In genomic region chr10:76302936-76303656, GRCh38 we compare ENCODE assay signal across 10 cellular contexts.
DNase-seq lines count a peak whose midpoint lies in the region; ATAC-seq and TF ChIP-seq lines count a peak whose summit lies in the region.
"Had no signal": no experiment of that assay in that cellular context is flagged by ENCODE, and none has a peak within 500 bp of the region (broad histone marks: within the 10 kb centered on the region; RNA-seq: fewer than 3 reads in every experiment).

No MANE protein-coding gene starts in this region.

- no peaks in the 10 kb centered on the region for H3K27me3 ChIP-seq in vagina
- H3K27me3 ChIP-seq in GM23338 (ENCODE audit: insufficient read depth): no peaks in the 10 kb centered on the region
- H3K27me3 ChIP-seq: breast epithelium had no signal

- no peak for TF ChIP-seq CTCF in brain (conservative IDR thresholded peaks at IDR 0.05)
- no peak for TF ChIP-seq CTCF in GM13977 (IDR thresholded peaks at IDR 0.05; ENCODE audit: extremely low read depth, insufficient read depth, missing control alignments)
- TF ChIP-seq CTCF in vagina (IDR thresholded peaks at IDR 0.05): no peak
- no peak for TF ChIP-seq CTCF in GM23338 (conservative IDR thresholded peaks at IDR 0.05; ENCODE audit: low read depth in 2 of 2)

- H3K79me2 ChIP-seq in GM23338 (replicated peaks; ENCODE audit: insufficient read depth): no peaks in the 10 kb centered on the region

- peaks cover 12% of the 10 kb centered on the region; the same call in 1 of the 2 replicates for H3K9me2 ChIP-seq in GM23338 (ENCODE audit: insufficient read depth)

- no peak overlapping the region for H3K4me2 ChIP-seq in GM23338

- H3K27ac Mint-ChIP-seq in brain (peak overlapping the region in 4 of 5 experiments; percentile 44 to 93 (median 79)), GM23338 (no peak overlapping the region)

- H3K4me1 ChIP-seq in vagina: no peaks in the 10 kb centered on the region
- H3K4me1 ChIP-seq in GM23338 (ENCODE audit: insufficient read depth): no peaks in the 10 kb centered on the region
- H3K4me1 ChIP-seq: breast epithelium had no signal

- H3F3A ChIP-seq in GM23338 (replicated peaks; ENCODE audit: low read depth): no peaks in the 10 kb centered on the region

- H3K9me3 Mint-ChIP-seq in brain: peaks cover 0 to 8% (median 0%) of the 10 kb centered on the region in 5 experiments
- H3K9me3 Mint-ChIP-seq in GM23338: peaks cover 3% of the 10 kb centered on the region; the same call in 1 of the 3 replicates

- peak; percentile 31 for ATAC-seq in sciatic nerve
- no peak for ATAC-seq in GM23338

- H3K4me1 Mint-ChIP-seq in brain: peaks cover 33% of the 10 kb centered on the region
- peaks cover 32% of the 10 kb centered on the region for H3K4me1 Mint-ChIP-seq in GM23338

- H3K27ac ChIP-seq in vagina: no peak overlapping the region
- H3K27ac ChIP-seq in GM23338 (ENCODE audit: low read depth): no peak overlapping the region
- H3K27ac ChIP-seq: breast epithelium had no signal

- no peak overlapping the region for H3K4me3 ChIP-seq in vagina
- no peak overlapping the region for H3K4me3 ChIP-seq in GM23338
- H3K4me3 ChIP-seq: breast epithelium had no signal

- H3K27me3 Mint-ChIP-seq in brain (peaks cover 36% of the 10 kb centered on the region), GM23338 (ENCODE audit: insufficient read depth, low read depth, poor library complexity) (peaks cover 9% of the 10 kb centered on the region)

- no peak overlapping the region for H2AFZ ChIP-seq in GM23338

- intact Hi-C loops in sciatic nerve (cut with DNase I): loop anchor here (10.0 kb wide), 1 partner anchor 908 kb away; no protein-coding TSS in a partner anchor
- intact Hi-C loops in vagina (cut with DNase I): loop anchor here (10.0 kb wide), 1 partner anchor 908 kb away; no protein-coding TSS in a partner anchor

- TF ChIP-seq POLR2A in vagina (IDR thresholded peaks at IDR 0.05): no peak

- H3K36me3 Mint-ChIP-seq in brain (no peaks in the 10 kb centered on the region), GM23338 (ENCODE audit: low read depth) (no peaks in the 10 kb centered on the region)

- H3K9me3 ChIP-seq in vagina: no peaks in the 10 kb centered on the region
- H3K9me3 ChIP-seq: breast epithelium had no signal

- H3K4me3 Mint-ChIP-seq in brain (peak overlapping the region; percentile 1 to 76 (median 33)), GM23338 (no peak overlapping the region)

- no peaks in the 10 kb centered on the region for H4K20me1 ChIP-seq in GM23338 (replicated peaks; ENCODE audit: insufficient read depth)

- DNase-seq in DMS53 (lab: John Stamatoyannopoulos, UW): peak; percentile 50
- DNase-seq in DMS53 treated with DMSO at 0.1 percent for 48 hours (lab: John Stamatoyannopoulos, UW; ENCODE audit: unreplicated experiment): no peak
- DNase-seq in kidney tubule cell (ENCODE audit: low spot score): peak; percentile 62
- no peak for DNase-seq in sciatic nerve (ENCODE audit: low spot score)
- no peak for DNase-seq in GM13977 (ENCODE audit: low spot score)
- no peak for DNase-seq in vagina (ENCODE audit: extremely low spot score in 2 of 2)
- DNase-seq in GM23338 (ENCODE audit: low spot score): no peak
- DNase-seq: activated effector memory CD4-positive, alpha-beta T cell treated with Interleukin-2 at 50 U/mL for 16 hours had no signal

- in situ Hi-C loops in GM13977 (cut with MboI; ENCODE audit: low pct_unique_long_range_greater_than_20kb, low sequenced_read_pairs, unreplicated experiment): no loop called here

- H3K36me3 ChIP-seq in vagina (no peaks in the 10 kb centered on the region), GM23338 (ENCODE audit: insufficient read depth) (no peaks in the 10 kb centered on the region)
- H3K36me3 ChIP-seq: breast epithelium had no signal

TF ChIP-seq in GM23338, 12 proteins besides CTCF, POLR2A, EP300 and RAD21:
- TF ChIP-seq JUNB (IDR thresholded peaks at IDR 0.05; ENCODE audit: unreplicated experiment) (no peak), EZH2phosphoT487 (IDR thresholded peaks at IDR 0.05; ENCODE audit: unreplicated experiment) (no peak), NANOG (IDR thresholded peaks at IDR 0.05; ENCODE audit: borderline replicate concordance) (no peak)

Comparison
In these comparisons a context has a peak if more than half of its experiments do, and no peak if none do; other contexts are left out.
1. DNase-seq: peak in DMS53 (single experiment) and kidney tubule cell (single experiment); none in DMS53 treated with DMSO at 0.1 percent for 48 hours (single experiment), sciatic nerve (single experiment), GM13977 (single experiment), vagina (0 of 2) and GM23338 (single experiment).